In the genomic region with DNA sequence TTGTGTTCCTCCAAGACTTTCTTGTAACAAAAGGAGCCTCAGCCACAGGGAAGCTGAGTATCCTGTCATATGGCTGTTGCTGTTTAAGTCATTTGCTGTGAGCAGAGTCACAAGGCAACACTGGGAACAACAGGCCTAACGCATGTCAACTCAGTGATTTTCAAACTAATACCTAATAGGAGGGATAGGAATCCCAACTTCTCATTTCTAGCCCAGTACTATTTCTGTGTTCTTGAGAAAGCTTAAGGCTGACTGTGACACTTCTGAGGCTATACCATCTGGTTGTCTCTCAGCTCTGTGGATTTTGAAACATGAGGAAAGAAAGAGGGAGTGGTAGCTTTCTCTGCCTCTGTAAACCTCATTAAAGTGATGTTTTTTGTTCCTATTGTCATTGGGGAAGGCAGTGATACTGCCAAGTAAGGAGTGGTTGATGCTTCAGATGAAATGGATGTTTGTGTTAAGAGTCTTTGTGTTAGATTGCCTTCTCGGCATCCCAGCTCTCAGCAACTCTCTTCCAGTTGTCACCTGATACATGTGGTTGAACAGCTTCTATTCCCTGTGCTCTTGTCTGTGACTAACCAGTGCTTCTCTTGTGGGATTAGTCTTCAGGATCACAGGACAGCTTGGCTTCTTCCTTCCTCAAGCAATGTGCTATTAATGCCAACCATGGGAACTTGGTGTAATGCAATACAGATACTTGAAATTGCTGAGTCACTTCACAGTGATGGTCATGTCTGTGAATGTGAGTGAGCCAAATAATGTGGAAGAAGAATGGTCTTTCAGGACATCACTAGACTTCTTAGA, we compare ENCODE assay signal across 9 cellular contexts.
DNase-seq lines count a peak whose midpoint lies in the region; ATAC-seq, FAIRE-seq and TF ChIP-seq lines count a peak whose summit lies in the region.
"Had no signal": no experiment of that assay in that cellular context is flagged by ENCODE, and none has a peak within 500 bp of the region (broad histone marks: within the 10 kb centered on the region; RNA-seq: fewer than 3 reads in every experiment).

No MANE protein-coding gene starts in this region.

- BruUV-seq in K562 (replicated peaks; lab: Mats Ljungman, UMichigan) = no TSS peak

- TF ChIP-seq POLR2A in NB4 (IDR thresholded peaks at IDR 0.05; ENCODE audit: extremely low read depth, insufficient read length) (no peak), K562 (conservative IDR thresholded peaks at IDR 0.05) (no peak), GM18505 (IDR thresholded peaks at IDR 0.05; ENCODE audit: borderline replicate concordance, extremely low read depth, insufficient read depth, insufficient read length) (no peak)

- CTCF ChIA-PET in K562 (lab: Yijun Ruan, JAX; ENCODE audit: low intra/inter-chr PET ratio) = no interaction called here
- CTCF ChIA-PET in activated CD8-positive, alpha-beta memory T cell treated with anti-CD3 and anti-CD28 coated beads, Interleukin-2, amount 10 ng/mL, durations not matched to agents 7 days and 5 days (lab: Charles Lee) = interaction anchor here (1.4 kb wide), 1 partner anchor 15 kb away, joined by 3 read pairs; no protein-coding TSS in a partner anchor

- peak; percentile 69 for DNase-seq in CD1c-positive myeloid dendritic cell (ENCODE audit: extremely low spot score)
- peak; percentile 65 for DNase-seq in NB4 (ENCODE audit: low read depth)
- peak in 2 of 4 experiments; percentile 21 to 26 for DNase-seq in K562 (ENCODE audit: extremely low read depth in 1 of 4, low spot score in 3 of 4)
- DNase-seq in left lung = no peak
- DNase-seq in activated CD8-positive, alpha-beta memory T cell treated with anti-CD3 and anti-CD28 coated beads, Interleukin-2, amount 10 ng/mL, durations not matched to agents 7 days and 5 days = no peak

- no peaks in the 10 kb centered on the region for H4K20me1 ChIP-seq in K562 (replicated peaks; ENCODE audit: control insufficient read depth, insufficient read depth, low read length)

- TF ChIP-seq CTCF in NB4 (IDR thresholded peaks at IDR 0.05; ENCODE audit: low read depth, low read length) (no peak), K562 (IDR thresholded peaks at IDR 0.05 in 2 of 3, conservative IDR thresholded peaks at IDR 0.05 in 1 of 3; ENCODE audit: insufficient read depth in 2 of 3, low read depth in 1 of 3, low read length in 3 of 3) (no peak), left lung (IDR thresholded peaks at IDR 0.05) (no peak)

- in situ Hi-C loops in K562 (cut with MboI) = no loop called here

- FAIRE-seq in K562 (lab: Jason Lieb, UNC) = no peak

- H3K9ac ChIP-seq in K562 (ENCODE audit: insufficient read depth in 1 of 2, low read depth in 2 of 2, low read length in 2 of 2) = no peak overlapping the region

- no peak for TF ChIP-seq EP300 in K562 (IDR thresholded peaks at IDR 0.05; ENCODE audit: low read length)

- 31% methylated on average over 2 of the region's 2 CpGs for WGBS in K562 (ENCODE audit: insufficient coverage, low coverage, missing lambda C conversion rate)

- H2AFZ ChIP-seq in K562 (ENCODE audit: low read depth, low read length) = peak overlapping the region; percentile 61; the same call in 1 of the 2 replicates

- H3K4me2 ChIP-seq in K562 (ENCODE audit: insufficient read depth, low read length) = no peak overlapping the region

- no peak overlapping the region for H3K27ac Mint-ChIP-seq in activated CD8-positive, alpha-beta memory T cell treated with anti-CD3 and anti-CD28 coated beads, Interleukin-2, amount 10 ng/mL, durations not matched to agents 7 days and 5 days
- H3K27ac Mint-ChIP-seq: activated naive CD4-positive, alpha-beta T cell treated with anti-CD3 and anti-CD28 coated beads, Interleukin-2, amount 50 U/mL, for 24 hours had no signal

- H3K9me1 ChIP-seq in K562 (ENCODE audit: control insufficient read depth, insufficient read depth, low read length) = no peaks in the 10 kb centered on the region

- POLR2A ChIA-PET in K562 (lab: Yijun Ruan, JAX) = interaction anchor here (0.6 to 0.8 kb wide), 2 partner anchors 15 to 102 kb away, joined by 3 read pairs; no protein-coding TSS in a partner anchor

- H3K27me3 Mint-ChIP-seq in activated CD8-positive, alpha-beta memory T cell treated with anti-CD3 and anti-CD28 coated beads, Interleukin-2, amount 10 ng/mL, durations not matched to agents 7 days and 5 days = no peaks in the 10 kb centered on the region
- H3K27me3 Mint-ChIP-seq: activated naive CD4-positive, alpha-beta T cell treated with anti-CD3 and anti-CD28 coated beads, Interleukin-2, amount 50 U/mL, for 24 hours had no signal

- H3K4me3 Mint-ChIP-seq in activated CD8-positive, alpha-beta memory T cell treated with anti-CD3 and anti-CD28 coated beads, Interleukin-2, amount 10 ng/mL, durations not matched to agents 7 days and 5 days = no peak overlapping the region
- H3K4me3 Mint-ChIP-seq: activated naive CD4-positive, alpha-beta T cell treated with anti-CD3 and anti-CD28 coated beads, Interleukin-2, amount 50 U/mL, for 24 hours had no signal

- H3K36me3 Mint-ChIP-seq in activated CD8-positive, alpha-beta memory T cell treated with anti-CD3 and anti-CD28 coated beads, Interleukin-2, amount 10 ng/mL, durations not matched to agents 7 days and 5 days = no peaks in the 10 kb centered on the region

- H3K27ac ChIP-seq in K562 (ENCODE audit: extremely low read depth, low read depth, low read length) (no peak overlapping the region), left lung (peak overlapping the region in 1 of 2 donors; percentile 57)

- H3K4me1 ChIP-seq in K562 (replicated peaks in 1 of 2; ENCODE audit: control insufficient read depth in 2 of 2, insufficient read depth in 2 of 2, low read length in 2 of 2) (no peaks in the 10 kb centered on the region; a peak in 1 of 5 replicates), left lung (peaks cover 0 to 13% of the 10 kb centered on the region in 2 donors)

- H3K9me3 ChIP-seq in K562 (replicated peaks; ENCODE audit: control insufficient read depth, insufficient read depth, low read depth, low read length) (no peaks in the 10 kb centered on the region), left lung (no peaks in the 10 kb centered on the region)

- intact Hi-C loops in K562 (cut with micrococcal nuclease) = no loop called here
- intact Hi-C loops in left lung (cut with DNase I) = no loop called here

- H3K27me3 ChIP-seq in K562 (ENCODE audit: control insufficient read depth in 2 of 2, insufficient read depth in 2 of 2, low read length in 2 of 2) = peaks cover 0 to 2% of the 10 kb centered on the region in 2 experiments; a peak in 1 of 5 replicates
- H3K27me3 ChIP-seq in left lung = no peaks in the 10 kb centered on the region

- ATAC-seq in K562 (peak; percentile 71), left lung (peak; percentile 82), GM21447 (IDR thresholded peaks at IDR 0.05; ENCODE audit: unreplicated experiment) (no peak), HG03442 (IDR thresholded peaks at IDR 0.05; ENCODE audit: unreplicated experiment) (no peak), GM18505 (IDR thresholded peaks at IDR 0.05; ENCODE audit: unreplicated experiment) (no peak)
- no peak for ATAC-seq in activated CD8-positive, alpha-beta memory T cell treated with anti-CD3 and anti-CD28 coated beads, Interleukin-2, amount 10 ng/mL, durations not matched to agents 7 days and 5 days

- peaks cover 1% of the 10 kb centered on the region for H3K4me1 Mint-ChIP-seq in activated CD8-positive, alpha-beta memory T cell treated with anti-CD3 and anti-CD28 coated beads, Interleukin-2, amount 10 ng/mL, durations not matched to agents 7 days and 5 days

- no peak overlapping the region for H3K4me3 ChIP-seq in NB4 (ENCODE audit: low read depth, low read length)
- H3K4me3 ChIP-seq in K562 = no peak overlapping the region
- H3K4me3 ChIP-seq in left lung = no peak overlapping the region

- H3K36me3 ChIP-seq in K562 (ENCODE audit: control insufficient read depth, insufficient read depth, low read length) (no peaks in the 10 kb centered on the region), left lung (no peaks in the 10 kb centered on the region)

- no peak for TF ChIP-seq RAD21 in K562 (CRISPR knock-in tag; conservative IDR thresholded peaks at IDR 0.05 in 1 of 2, IDR thresholded peaks at IDR 0.05 in 1 of 2)

- H3K9me3 Mint-ChIP-seq in activated CD8-positive, alpha-beta memory T cell treated with anti-CD3 and anti-CD28 coated beads, Interleukin-2, amount 10 ng/mL, durations not matched to agents 7 days and 5 days (ENCODE audit: low read depth) = peaks cover 2% of the 10 kb centered on the region
- H3K9me3 Mint-ChIP-seq: activated naive CD4-positive, alpha-beta T cell treated with anti-CD3 and anti-CD28 coated beads, Interleukin-2, amount 50 U/mL, for 24 hours had no signal

- H3K79me2 ChIP-seq in K562 (ENCODE audit: control insufficient read depth, insufficient read depth, low read length) = no peaks in the 10 kb centered on the region

TF ChIP-seq in K562, 482 proteins besides CTCF, POLR2A, EP300 and RAD21 (continues in another document):
- TF ChIP-seq, protein P1, sequence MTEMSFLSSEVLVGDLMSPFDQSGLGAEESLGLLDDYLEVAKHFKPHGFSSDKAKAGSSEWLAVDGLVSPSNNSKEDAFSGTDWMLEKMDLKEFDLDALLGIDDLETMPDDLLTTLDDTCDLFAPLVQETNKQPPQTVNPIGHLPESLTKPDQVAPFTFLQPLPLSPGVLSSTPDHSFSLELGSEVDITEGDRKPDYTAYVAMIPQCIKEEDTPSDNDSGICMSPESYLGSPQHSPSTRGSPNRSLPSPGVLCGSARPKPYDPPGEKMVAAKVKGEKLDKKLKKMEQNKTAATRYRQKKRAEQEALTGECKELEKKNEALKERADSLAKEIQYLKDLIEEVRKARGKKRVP (CRISPR knock-in tag; IDR thresholded peaks at IDR 0.05) = 0 out of 2 replicates have a peak, but pooled peaks have one; percentile 9
- TF ChIP-seq HOXB6 (CRISPR knock-in tag; IDR thresholded peaks at IDR 0.05; ENCODE audit: borderline replicate concordance) (no peak), ZNF699 (CRISPR knock-in tag; IDR thresholded peaks at IDR 0.05; ENCODE audit: insufficient replicate concordance) (no peak), TRIM24 (IDR thresholded peaks at IDR 0.05) (peak in 1 of 2 experiments; percentile 23; a peak in 1 of 4 replicates), SAP30 (IDR thresholded peaks at IDR 0.05; ENCODE audit: borderline replicate concordance, insufficient read depth, low read depth, low read length, poor library complexity, severe bottlenecking) (no peak), ZNF436 (CRISPR knock-in tag; IDR thresholded peaks at IDR 0.05) (no peak), TSC22D4 (tag; IDR thresholded peaks at IDR 0.05) (no peak), BACH1 (tag; IDR thresholded peaks at IDR 0.05) (peak; percentile 94), TCF7 (IDR thresholded peaks at IDR 0.05; ENCODE audit: borderline replicate concordance) (no peak), ZNF212 (CRISPR knock-in tag; IDR thresholded peaks at IDR 0.05) (no peak)

Comparison
In these comparisons a context has a peak if more than half of its experiments do, and no peak if none do; other contexts are left out.
1. DNase-seq: peak in CD1c-positive myeloid dendritic cell (single experiment) and NB4 (single experiment); none in left lung (0 of 2) and activated CD8-positive, alpha-beta memory T cell treated with anti-CD3 and anti-CD28 coated beads, Interleukin-2, amount 10 ng/mL, durations not matched to agents 7 days and 5 days (single experiment).
2. ATAC-seq: peak in K562 (single experiment) and left lung (single experiment); none in GM21447 (single experiment), activated CD8-positive, alpha-beta memory T cell treated with anti-CD3 and anti-CD28 coated beads, Interleukin-2, amount 10 ng/mL, durations not matched to agents 7 days and 5 days (single experiment), HG03442 (single experiment) and GM18505 (single experiment).